In genomic region chr15:78840661-78841060, GRCh38 we compare ENCODE assay signal across 13 cellular contexts. TPM values are rescaled to one million over a fixed set of nuclear protein-coding genes. Genes with fewer than 3 reads are reported as not detected.
DNase-seq lines count a peak whose midpoint lies in the region; ATAC-seq, FAIRE-seq and TF ChIP-seq lines count a peak whose summit lies in the region.
"Had no signal": no experiment of that assay in that cellular context is flagged by ENCODE, and none has a peak within 500 bp of the region (broad histone marks: within the 10 kb centered on the region; RNA-seq: fewer than 3 reads in every experiment).

No MANE protein-coding gene starts in this region.

- H3K4me3 Mint-ChIP-seq in astrocyte (ENCODE audit: unreplicated experiment) (no peak overlapping the region), naive B cell (no peak overlapping the region)
- H3K4me3 Mint-ChIP-seq: activated CD8-positive, alpha-beta T cell treated with anti-CD3 and anti-CD28 coated beads, Interleukin-2, amount 10 ng/mL, durations not matched to agents 7 days and 5 days; natural killer cell had no signal

- H3K36me3 ChIP-seq in astrocyte (ENCODE audit: insufficient read depth, low read length) = no peaks in the 10 kb centered on the region

- H3K9me3 Mint-ChIP-seq in astrocyte (ENCODE audit: unreplicated experiment) = peaks cover 4% of the 10 kb centered on the region
- no peaks in the 10 kb centered on the region for H3K9me3 Mint-ChIP-seq in naive B cell
- H3K9me3 Mint-ChIP-seq: natural killer cell had no signal

- no peaks in the 10 kb centered on the region for H4K20me1 ChIP-seq in astrocyte (ENCODE audit: insufficient read depth, low read length)

- no peaks in the 10 kb centered on the region for H3K4me1 ChIP-seq in astrocyte (ENCODE audit: insufficient read depth, low read length)

- TF ChIP-seq CTCF in GM10248 (IDR thresholded peaks at IDR 0.05; ENCODE audit: control extremely low read depth, extremely low read depth, low read depth, missing control alignments) (no peak), astrocyte (IDR thresholded peaks at IDR 0.05; ENCODE audit: insufficient read depth, low read depth, low read length) (no peak)

- H3K4me3 ChIP-seq in astrocyte (ENCODE audit: insufficient read depth, low read depth, low read length) = no peak overlapping the region

- H3K27ac Mint-ChIP-seq in astrocyte (ENCODE audit: unreplicated experiment) (peak overlapping the region; percentile 47), naive B cell (no peak overlapping the region)
- H3K27ac Mint-ChIP-seq: activated CD8-positive, alpha-beta T cell treated with anti-CD3 and anti-CD28 coated beads, Interleukin-2, amount 10 ng/mL, durations not matched to agents 7 days and 5 days; natural killer cell had no signal

- POLR2A ChIA-PET in GM10248 (lab: Yijun Ruan, JAX) = no interaction called here

- H2AFZ ChIP-seq in astrocyte (ENCODE audit: low read depth, low read length) = peak overlapping the region; percentile 63

- H3K4me1 Mint-ChIP-seq in astrocyte (ENCODE audit: low read depth, unreplicated experiment) = peaks cover 8% of the 10 kb centered on the region
- no peaks in the 10 kb centered on the region for H3K4me1 Mint-ChIP-seq in naive B cell
- H3K4me1 Mint-ChIP-seq: natural killer cell had no signal

- no peak overlapping the region for H3K9ac ChIP-seq in astrocyte (ENCODE audit: low read length)

- H3K27me3 Mint-ChIP-seq in astrocyte (ENCODE audit: low read depth, unreplicated experiment) (peaks cover 28% of the 10 kb centered on the region), naive B cell (peaks cover 5 to 8% (median 6%) of the 10 kb centered on the region in 3 donors)

- CTCF ChIA-PET in GM10248 (lab: Yijun Ruan, JAX) = no interaction called here

- no peak overlapping the region for H3K27ac ChIP-seq in astrocyte (ENCODE audit: low read depth, low read length)

- H3K79me2 ChIP-seq in astrocyte (ENCODE audit: insufficient read depth, low read length) = no peaks in the 10 kb centered on the region

- peak; percentile 28 to 48 for ATAC-seq in naive B cell (ENCODE audit: low read depth in 2 of 2)
- no peak for ATAC-seq in GM21423 (IDR thresholded peaks at IDR 0.05; ENCODE audit: unreplicated experiment)
- ATAC-seq: activated CD8-positive, alpha-beta T cell treated with anti-CD3 and anti-CD28 coated beads, Interleukin-2, amount 10 ng/mL, durations not matched to agents 7 days and 5 days; natural killer cell had no signal

- H3K4me2 ChIP-seq in astrocyte (ENCODE audit: low read length) = no peak overlapping the region

- no peaks in the 10 kb centered on the region for H3K9me3 ChIP-seq in astrocyte (ENCODE audit: insufficient read depth, low read depth, low read length)

- H3K27me3 ChIP-seq in astrocyte (ENCODE audit: insufficient read depth, low read length) = peaks cover 5% of the 10 kb centered on the region

- FAIRE-seq in astrocyte (lab: Jason Lieb, UNC) = no peak
- FAIRE-seq: G401.6 had no signal

- H3K36me3 Mint-ChIP-seq in astrocyte (ENCODE audit: low read depth, unreplicated experiment) (no peaks in the 10 kb centered on the region), naive B cell (no peaks in the 10 kb centered on the region)
- H3K36me3 Mint-ChIP-seq: natural killer cell had no signal

- DNase-seq in GM10248 (ENCODE audit: extremely low spot score) = peak; percentile 49
- peak; percentile 80 for DNase-seq in M059J (ENCODE audit: low read depth)
- peak; percentile 11 for DNase-seq in astrocyte (ENCODE audit: low read depth)
- DNase-seq in naive B cell = no peak
- DNase-seq in COLO829 (ENCODE audit: low spot score) = no peak
- DNase-seq in cerebellum (ENCODE audit: low spot score) = no peak
- no peak for DNase-seq in AG08395 (ENCODE audit: low spot score)
- DNase-seq: activated CD8-positive, alpha-beta T cell treated with anti-CD3 and anti-CD28 coated beads, Interleukin-2, amount 10 ng/mL, durations not matched to agents 7 days and 5 days; natural killer cell; NCI-H1048; SHP77 treated with DMSO at 0.1 percent for 48 hours had no signal

RNA-seq across cellular contexts. Expression of gene ADAMTS7, which starts 29.4 kb away (rescaled TPM):
- total RNA-seq in M059J (2014; rRNA removed; shearing (Covaris generic)) = 0.25 and 0.79 TPM in 2 replicates
- 21.4 and 25.5 TPM in 2 replicates for total RNA-seq in astrocyte
- not detected for polyA plus RNA-seq in naive B cell (ENCODE audit: low read depth in 6 of 6)
- 25.9 TPM for total RNA-seq in cerebellum
- total RNA-seq: activated CD8-positive, alpha-beta T cell treated with anti-CD3 and anti-CD28 coated beads, Interleukin-2, amount 10 ng/mL, durations not matched to agents 7 days and 5 days had no signal

RNA-seq across cellular contexts. Expression of gene MORF4L1, which starts 32.0 kb away (rescaled TPM):
- 225 and 272 TPM in 2 replicates for total RNA-seq in M059J (2014; rRNA removed; shearing (Covaris generic))
- 398 and 411 TPM in 2 replicates for total RNA-seq in astrocyte
- 100 to 1,000 TPM; 213 to 250 (median 243) TPM for polyA plus RNA-seq in naive B cell (ENCODE audit: low read depth in 6 of 6)
- total RNA-seq in cerebellum = 339 TPM

Comparison
In these comparisons a context has a peak if more than half of its experiments do, and no peak if none do; other contexts are left out.
1. DNase-seq: peak in GM10248 (single experiment), M059J (single experiment) and astrocyte (single experiment); none in naive B cell (single experiment), COLO829 (single experiment), cerebellum (single experiment) and AG08395 (single experiment).
2. RNA of gene ADAMTS7, which starts 29.4 kb away (total RNA-seq): 25.9 TPM in cerebellum (single experiment) and 21.4 to 25.5 TPM in astrocyte; 0.25 to 0.79 TPM in M059J; every median in the first group is over 10 times any median in the second.